23 cellular contexts compared by ENCODE assay signal in genomic region chr10:48749254-48749787, GRCh38.
"Had no signal": no experiment of that assay in that cellular context is flagged by ENCODE, and none has a peak within 500 bp of the region (broad histone marks: within the 10 kb centered on the region; RNA-seq: fewer than 3 reads in every experiment).

No MANE protein-coding gene starts in this region.

- H3K9me3 Mint-ChIP-seq: type B pancreatic cell had no signal

- H3K36me3 Mint-ChIP-seq: activated CD4-positive, alpha-beta memory T cell treated with anti-CD3 and anti-CD28 coated beads for 36 hours; type B pancreatic cell had no signal

- H3K4me3 Mint-ChIP-seq: activated CD4-positive, alpha-beta memory T cell treated with anti-CD3 and anti-CD28 coated beads for 36 hours; activated naive CD4-positive, alpha-beta T cell treated with anti-CD3 and anti-CD28 coated beads, Interleukin-2, amount 50 U/mL, for 24 hours; effector memory CD8-positive, alpha-beta T cell; nephron; type B pancreatic cell had no signal

- H3K36me3 ChIP-seq: brain microvascular endothelial cell, esophagus squamous epithelium, gastroesophageal sphincter, left ventricle myocardium inferior, thoracic aorta had no signal

- H3K9me3 ChIP-seq: esophagus squamous epithelium, gastroesophageal sphincter, thoracic aorta had no signal

- H3K27me3 ChIP-seq: brain microvascular endothelial cell, esophagus squamous epithelium, gastroesophageal sphincter had no signal

- FAIRE-seq: small intestine had no signal

- H3K27ac ChIP-seq: brain microvascular endothelial cell, esophagus squamous epithelium, gastroesophageal sphincter, parathyroid adenoma, thoracic aorta had no signal

- ATAC-seq: effector memory CD8-positive, alpha-beta T cell; gastroesophageal sphincter; sciatic nerve had no signal

- H3K4me1 ChIP-seq: esophagus squamous epithelium, gastroesophageal sphincter, parathyroid adenoma had no signal

- DNase-seq: activated CD4-positive, alpha-beta memory T cell treated with anti-CD3 and anti-CD28 coated beads for 36 hours; activated CD4-positive, alpha-beta T cell treated with anti-CD3 and anti-CD28 coated beads for 48 hours; activated gamma-delta T cell treated with Interleukin-2 at 50 U/mL for 16 hours; activated T-cell treated with anti-CD3 and anti-CD28 coated beads, Interleukin-2, amount 50 U/mL, for 1 hour; anterior cingulate cortex; brain microvascular endothelial cell; central memory CD4-positive, alpha-beta T cell; effector memory CD8-positive, alpha-beta T cell; esophagus squamous epithelium; hypothalamus; left ventricle myocardium inferior; mammary epithelial cell; midbrain; small intestine; stimulated activated CD4-positive, alpha-beta T cell treated with anti-CD3 and anti-CD28 coated beads, Interleukin-15, amount 100 ng/mL, for 24 hours; stimulated activated naive CD4-positive, alpha-beta T cell treated with Interleukin-2 at 50 U/mL for 16 hours had no signal

- H3K27ac Mint-ChIP-seq: activated CD4-positive, alpha-beta memory T cell treated with anti-CD3 and anti-CD28 coated beads for 36 hours; activated naive CD4-positive, alpha-beta T cell treated with anti-CD3 and anti-CD28 coated beads, Interleukin-2, amount 50 U/mL, for 24 hours; effector memory CD8-positive, alpha-beta T cell; nephron; type B pancreatic cell had no signal

- H3K27me3 Mint-ChIP-seq: activated CD4-positive, alpha-beta memory T cell treated with anti-CD3 and anti-CD28 coated beads for 36 hours; activated naive CD4-positive, alpha-beta T cell treated with anti-CD3 and anti-CD28 coated beads, Interleukin-2, amount 50 U/mL, for 24 hours; effector memory CD8-positive, alpha-beta T cell; type B pancreatic cell had no signal

- H3K4me3 ChIP-seq: esophagus squamous epithelium, gastroesophageal sphincter, left ventricle myocardium inferior, thoracic aorta had no signal

- H3K4me1 Mint-ChIP-seq: activated naive CD4-positive, alpha-beta T cell treated with anti-CD3 and anti-CD28 coated beads, Interleukin-2, amount 50 U/mL, for 24 hours; nephron had no signal
